Comparison of ENCODE assay signal across 8 cellular contexts in genomic region chr14:104977681-104978647, GRCh38. TPM values are rescaled to one million over a fixed set of nuclear protein-coding genes. Genes with fewer than 3 reads are reported as not detected.
DNase-seq lines count a peak whose midpoint lies in the region; ATAC-seq, FAIRE-seq and TF ChIP-seq lines count a peak whose summit lies in the region.

AHNAK2 (minus strand) TSS chr14:104978374; CDS start chr14:104978237, 137 bp downstream.

- H3K27me3 ChIP-seq in CD4-positive, CD25-positive, alpha-beta regulatory T cell (ENCODE audit: control insufficient read depth, insufficient read depth, low read length) = no peaks in the 10 kb centered on the region
- H3K27me3 ChIP-seq in IMR-90 (ENCODE audit: control insufficient read depth, insufficient read depth, low read length) (no peaks in the 10 kb centered on the region), astrocyte (ENCODE audit: insufficient read depth, low read length) (no peaks in the 10 kb centered on the region), left ventricle myocardium inferior (ENCODE audit: low read depth) (peaks cover 33% of the 10 kb centered on the region)

- H3K4me1 ChIP-seq in CD4-positive, CD25-positive, alpha-beta regulatory T cell (ENCODE audit: control insufficient read depth, insufficient read depth, low read length, poor library complexity, severe bottlenecking) = peaks cover 15% of the 10 kb centered on the region
- H3K4me1 ChIP-seq in IMR-90 (ENCODE audit: control insufficient read depth, insufficient read depth, low read length) = peaks cover 24% of the 10 kb centered on the region
- H3K4me1 ChIP-seq in astrocyte (ENCODE audit: insufficient read depth, low read length) = peaks cover 46% of the 10 kb centered on the region
- H3K4me1 ChIP-seq in left ventricle myocardium inferior = peaks cover 69% of the 10 kb centered on the region

- peaks cover 0 to 12% (median 7%) of the 10 kb centered on the region in 4 donors for H3K4me1 Mint-ChIP-seq in CD4-positive, CD25-positive, alpha-beta regulatory T cell
- H3K4me1 Mint-ChIP-seq in astrocyte (ENCODE audit: low read depth, unreplicated experiment) = peaks cover 4% of the 10 kb centered on the region

- H2BK120ac ChIP-seq in IMR-90 (ENCODE audit: low read depth, low read length) = no peak within 1 kb of the TSS

- 0 out of 2 replicates have a peak, but pooled peaks cover 3% of the 10 kb centered on the region for H4K20me1 ChIP-seq in IMR-90 (ENCODE audit: insufficient read depth, low read length)
- peaks cover 16% of the 10 kb centered on the region for H4K20me1 ChIP-seq in astrocyte (ENCODE audit: insufficient read depth, low read length)

- CTCF ChIA-PET in IMR-90 (lab: Yijun Ruan, JAX) = interaction anchor here (1.3 kb wide), 1 partner anchor 67 kb away, joined by 4 read pairs; no protein-coding TSS in a partner anchor

- no peak within 1 kb of the TSS for H2BK15ac ChIP-seq in IMR-90 (ENCODE audit: low read depth, low read length)

- H3K4me3 Mint-ChIP-seq in CD4-positive, CD25-positive, alpha-beta regulatory T cell = peak within 1 kb of the TSS; percentile 75 to 78 (median 76)
- peak within 1 kb of the TSS; percentile 88 for H3K4me3 Mint-ChIP-seq in astrocyte (ENCODE audit: unreplicated experiment)

- H3K18ac ChIP-seq in IMR-90 (ENCODE audit: low read depth, low read length) = no peak within 1 kb of the TSS

- no peak within 1 kb of the TSS for H4K5ac ChIP-seq in IMR-90 (ENCODE audit: low read depth, low read length)

- no peak for TF ChIP-seq RAD21 in IMR-90 (IDR thresholded peaks at IDR 0.05; ENCODE audit: low read length)

- intact Hi-C loops in IMR-90 (cut with micrococcal nuclease) (loop anchor here (2.0 kb wide), 1 partner anchor 43 kb away; the partner anchor contains the start of gene CDCA4), left ventricle myocardium inferior (cut with micrococcal nuclease) (loop anchor here (10.0 kb wide), 1 partner anchor 57 kb away; no protein-coding TSS in a partner anchor), posterior vena cava (cut with DNase I) (loop anchor here (2.0 to 5.0 kb wide), 3 partner anchors 44 to 69 kb away; partner anchors contain the start of gene CDCA4 (in 1 of the 2))

- H2AK9ac ChIP-seq in IMR-90 (replicated peaks; ENCODE audit: low read depth, low read length, poor library complexity) = peak within 1 kb of the TSS; percentile 70

- H3K4me2 ChIP-seq in IMR-90 (ENCODE audit: low read depth, low read length) (peak within 1 kb of the TSS; percentile 74), astrocyte (ENCODE audit: low read length) (peak within 1 kb of the TSS; percentile 98)

- H3K9ac ChIP-seq in IMR-90 (ENCODE audit: low read depth, low read length) (peak within 1 kb of the TSS; percentile 24; the same call in 1 of the 2 replicates), SK-N-MC (ENCODE audit: insufficient read length) (no peak within 1 kb of the TSS), astrocyte (ENCODE audit: low read length) (peak within 1 kb of the TSS; percentile 76)

- TF ChIP-seq POLR2A in IMR-90 (IDR thresholded peaks at IDR 0.05; ENCODE audit: low read depth, low read length) = no peak

- H3K4me3 ChIP-seq in CD4-positive, CD25-positive, alpha-beta regulatory T cell (ENCODE audit: low read depth, low read length) = no peak within 1 kb of the TSS
- H3K4me3 ChIP-seq in IMR-90 (ENCODE audit: insufficient read depth, low read depth, low read length) (peak within 1 kb of the TSS; percentile 41), SK-N-MC (peak within 1 kb of the TSS; percentile 76), astrocyte (ENCODE audit: insufficient read depth, low read depth, low read length) (peak within 1 kb of the TSS; percentile 60), left ventricle myocardium inferior (peak within 1 kb of the TSS; percentile 69)

- no peak for TF ChIP-seq CTCF in IMR-90 (conservative IDR thresholded peaks at IDR 0.05; ENCODE audit: low read depth, low read length)
- TF ChIP-seq CTCF in astrocyte (IDR thresholded peaks at IDR 0.05; ENCODE audit: insufficient read depth, low read depth, low read length) = no peak
- TF ChIP-seq CTCF in left ventricle myocardium inferior (IDR thresholded peaks at IDR 0.05; ENCODE audit: borderline replicate concordance) = no peak

- peak within 1 kb of the TSS; percentile 39; the same call in 1 of the 2 replicates for H2AK5ac ChIP-seq in IMR-90 (ENCODE audit: low read depth, low read length)

- H3K4ac ChIP-seq in IMR-90 (ENCODE audit: low read depth, low read length) = peak within 1 kb of the TSS; percentile 29

- H3K36me3 Mint-ChIP-seq in CD4-positive, CD25-positive, alpha-beta regulatory T cell = no peaks in the 10 kb centered on the region
- no peaks in the 10 kb centered on the region for H3K36me3 Mint-ChIP-seq in astrocyte (ENCODE audit: low read depth, unreplicated experiment)

- BruUV-seq in IMR-90 (replicated peaks; lab: Mats Ljungman, UMichigan) = no TSS peak

- dilution Hi-C loops in IMR-90 (cut with HindIII; ENCODE audit: low sequenced_read_pairs, unreplicated experiment) = no loop called here

- in situ Hi-C loops in IMR-90 (cut with MboI; ENCODE audit: low sequenced_read_pairs) = no loop called here

- peak; percentile 29 to 43 (median 38) for DNase-seq in CD4-positive, CD25-positive, alpha-beta regulatory T cell
- DNase-seq in IMR-90 (peak; percentile 67), SK-N-MC (ENCODE audit: low read depth, low spot score) (no peak), astrocyte (ENCODE audit: low read depth) (peak; percentile 52), left ventricle myocardium inferior (peak; percentile 78), posterior vena cava (ENCODE audit: low spot score) (peak; percentile 94)

- peak in 1 of 2 donors; percentile 29 for ATAC-seq in CD4-positive, CD25-positive, alpha-beta regulatory T cell (ENCODE audit: low read depth in 2 of 2)
- ATAC-seq in IMR-90 (ENCODE audit: low read depth) (peak; percentile 90), HG02571 (IDR thresholded peaks at IDR 0.05; ENCODE audit: unreplicated experiment) (no peak), HG03139 (IDR thresholded peaks at IDR 0.05; ENCODE audit: unreplicated experiment) (no peak)

- peaks cover 0 to under 1% of the 10 kb centered on the region in 2 experiments; a peak in 1 of 4 replicates for H3K79me1 ChIP-seq in IMR-90 (ENCODE audit: low read depth in 1 of 2, low read length in 2 of 2)

- H3K9me3 ChIP-seq in CD4-positive, CD25-positive, alpha-beta regulatory T cell (ENCODE audit: control insufficient read depth in 2 of 2, low read length in 2 of 2) = no peaks in the 10 kb centered on the region
- H3K9me3 ChIP-seq in IMR-90 (ENCODE audit: control insufficient read depth, insufficient read depth, low read length) = no peaks in the 10 kb centered on the region
- H3K9me3 ChIP-seq in SK-N-MC (ENCODE audit: low read depth, low read length) = no peaks in the 10 kb centered on the region
- H3K9me3 ChIP-seq in astrocyte (ENCODE audit: insufficient read depth, low read depth, low read length) = no peaks in the 10 kb centered on the region
- H3K9me3 ChIP-seq in left ventricle myocardium inferior (replicated peaks) = no peaks in the 10 kb centered on the region

- peaks cover 14% of the 10 kb centered on the region for H3K79me2 ChIP-seq in astrocyte (ENCODE audit: insufficient read depth, low read length)

- H3K27me3 Mint-ChIP-seq in CD4-positive, CD25-positive, alpha-beta regulatory T cell = peaks cover 34% of the 10 kb centered on the region
- peaks cover 29% of the 10 kb centered on the region for H3K27me3 Mint-ChIP-seq in astrocyte (ENCODE audit: low read depth, unreplicated experiment)

- H3K23ac ChIP-seq in IMR-90 (ENCODE audit: low read depth, low read length) = peak within 1 kb of the TSS; percentile 82

- H2BK20ac ChIP-seq in IMR-90 (ENCODE audit: low read depth, low read length) = no peak within 1 kb of the TSS

- peaks cover 9% of the 10 kb centered on the region; the same call in 1 of the 2 replicates for H3K9me1 ChIP-seq in IMR-90 (ENCODE audit: insufficient read depth, low read length)

- POLR2A ChIA-PET in IMR-90 (lab: Charles Lee; ENCODE audit: unreplicated experiment) = interaction anchor here (0.6 kb wide), 1 partner anchor 10 kb away, joined by 3 read pairs; no protein-coding TSS in a partner anchor

- H3K56ac ChIP-seq in IMR-90 (ENCODE audit: extremely low read depth, insufficient read depth, low read length) = no peak within 1 kb of the TSS

- no peak for FAIRE-seq in astrocyte (lab: Jason Lieb, UNC)

- H2BK5ac ChIP-seq in IMR-90 (ENCODE audit: low read depth, low read length, poor library complexity, severe bottlenecking) = no peak within 1 kb of the TSS

- H4K8ac ChIP-seq in IMR-90 (ENCODE audit: low read depth in 2 of 2, low read length in 2 of 2) = 0 out of 4 replicates have a peak within 1 kb of the TSS, but pooled peaks of 1 of the 2 experiments have one; percentile 60

- H3K14ac ChIP-seq in IMR-90 (replicated peaks; ENCODE audit: low read depth, low read length) = peak within 1 kb of the TSS; percentile 81

- 6% methylated on average over 73 of the region's 111 CpGs; no CpG with 5 or more reads in 1 of the 2 experiments for WGBS in IMR-90 (ENCODE audit: extremely low coverage in 2 of 2, insufficient read length in 1 of 2), 2 experiments

- H3K27ac ChIP-seq in CD4-positive, CD25-positive, alpha-beta regulatory T cell (ENCODE audit: insufficient read depth, low read length, poor library complexity, severe bottlenecking) = no peak within 1 kb of the TSS
- H3K27ac ChIP-seq in IMR-90 (ENCODE audit: insufficient read depth, low read length) (no peak within 1 kb of the TSS), SK-N-MC (no peak within 1 kb of the TSS), astrocyte (ENCODE audit: low read depth, low read length) (no peak within 1 kb of the TSS), left ventricle myocardium inferior (replicated peaks) (no peak within 1 kb of the TSS)

- H3K27ac Mint-ChIP-seq in CD4-positive, CD25-positive, alpha-beta regulatory T cell = no peak within 1 kb of the TSS
- no peak within 1 kb of the TSS for H3K27ac Mint-ChIP-seq in astrocyte (ENCODE audit: unreplicated experiment)

- peaks cover 0 to 4% (median 0%) of the 10 kb centered on the region in 7 donors for H3K9me3 Mint-ChIP-seq in CD4-positive, CD25-positive, alpha-beta regulatory T cell
- no peaks in the 10 kb centered on the region for H3K9me3 Mint-ChIP-seq in astrocyte (ENCODE audit: unreplicated experiment)

- H3K36me3 ChIP-seq in CD4-positive, CD25-positive, alpha-beta regulatory T cell (ENCODE audit: control insufficient read depth, insufficient read depth, low read length) = no peaks in the 10 kb centered on the region
- H3K36me3 ChIP-seq in IMR-90 (ENCODE audit: control insufficient read depth, insufficient read depth, low read length) (no peaks in the 10 kb centered on the region), SK-N-MC (ENCODE audit: insufficient read depth, low read length) (no peaks in the 10 kb centered on the region), astrocyte (ENCODE audit: insufficient read depth, low read length) (no peaks in the 10 kb centered on the region), left ventricle myocardium inferior (no peaks in the 10 kb centered on the region)

- H2AFZ ChIP-seq in IMR-90 (replicated peaks; ENCODE audit: low read length, poor library complexity) = peak within 1 kb of the TSS; percentile 84
- peak within 1 kb of the TSS; percentile 87 for H2AFZ ChIP-seq in astrocyte (ENCODE audit: low read depth, low read length)

- H4K91ac ChIP-seq in IMR-90 (ENCODE audit: insufficient read depth, low read depth, low read length) = no peak within 1 kb of the TSS

RNA-seq across cellular contexts. Expression of gene AHNAK2, which starts in this region (rescaled TPM):
- total RNA-seq in CD4-positive, CD25-positive, alpha-beta regulatory T cell = not detected
- not detected for polyA plus RNA-seq in CD4-positive, CD25-positive, alpha-beta regulatory T cell
- total RNA-seq in IMR-90 (2012; rRNA removed) (6.7 and 7.9 TPM in 2 replicates), astrocyte (34.3 and 44.7 TPM in 2 replicates), left ventricle myocardium inferior (2.5 TPM), posterior vena cava (100 to 1,000 TPM; 242 to 274 TPM)
- polyA plus RNA-seq in IMR-90 (2012; rRNA removed) = 2.5 and 2.6 TPM in 2 replicates
- 0.93 and 1.1 TPM in 2 replicates for polyA plus RNA-seq in IMR-90 (2012; cell fraction: cytosol; rRNA removed)
- polyA plus RNA-seq in IMR-90 (2012; cell fraction: nucleus; rRNA removed; ENCODE audit: low replicate concordance) = 4.5 and 7.9 TPM in 2 replicates

Comparison
In these comparisons a context has a peak if more than half of its experiments do, and no peak if none do; other contexts are left out.
1. Peak in DNase-seq in CD4-positive, CD25-positive, alpha-beta regulatory T cell; RNA of the gene not detected or under 1 TPM.